Comparison of ENCODE assay signal across 8 cellular contexts in the genomic region with DNA sequence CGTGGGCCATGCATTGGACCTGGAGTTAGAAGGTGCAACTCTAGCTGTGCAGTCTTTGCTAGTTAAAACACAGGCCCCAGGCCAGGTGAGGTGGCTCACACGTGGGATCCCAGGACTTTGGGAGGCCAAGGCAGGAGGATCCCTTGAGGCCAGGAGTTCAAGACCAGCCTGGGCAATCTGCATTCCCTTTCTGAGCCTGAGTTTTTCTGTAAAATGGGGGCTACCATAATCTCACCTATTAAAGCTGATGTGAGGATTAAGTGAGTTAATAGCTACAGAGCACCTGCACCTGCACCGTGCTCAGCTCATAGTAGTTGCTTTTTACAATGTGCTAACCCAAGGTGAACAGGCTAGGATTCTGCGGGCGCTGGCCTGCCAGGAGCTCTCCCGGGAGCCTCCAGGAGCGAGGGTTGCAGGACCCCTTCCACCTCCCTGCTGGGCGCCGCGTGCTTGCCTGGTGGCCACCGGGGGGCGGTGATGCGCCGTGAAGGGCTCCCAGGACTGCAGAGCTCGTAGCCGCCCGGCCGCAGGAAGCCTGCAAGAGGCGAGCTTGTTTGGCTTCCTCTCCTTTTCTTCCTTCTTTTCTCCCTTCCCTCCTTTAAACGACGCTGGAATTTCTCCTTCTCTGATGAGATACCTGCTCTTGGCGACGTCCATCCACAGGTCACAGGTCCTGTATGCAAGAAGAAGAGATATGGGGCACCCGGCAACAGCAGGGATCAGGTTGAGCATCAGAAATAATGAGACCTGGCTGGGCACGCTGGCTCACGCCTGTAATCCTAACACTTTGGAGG. TPM values are rescaled to one million over a fixed set of nuclear protein-coding genes. Genes with fewer than 3 reads are reported as not detected.
DNase-seq lines count a peak whose midpoint lies in the region; ATAC-seq and TF ChIP-seq lines count a peak whose summit lies in the region.

No MANE protein-coding gene starts in this region.

- H3K27ac ChIP-seq in epithelial cell of prostate (peak overlapping the region; percentile 74), neuronal stem cell (replicated peaks; ENCODE audit: low read length) (no peak overlapping the region), testis (no peak overlapping the region)

- peak; percentile 33 for DNase-seq in NCI-H69 (lab: John Stamatoyannopoulos, UW)
- DNase-seq in activated CD8-positive, alpha-beta memory T cell treated with anti-CD3 and anti-CD28 coated beads, Interleukin-2, amount 10 ng/mL, durations not matched to agents 7 days and 5 days: peak; percentile 67
- peak; percentile 20 for DNase-seq in epithelial cell of prostate (ENCODE audit: low read depth, low spot score)
- DNase-seq in neuronal stem cell (ENCODE audit: low spot score): peak; percentile 58
- peak; percentile 81 for DNase-seq in testis
- DNase-seq in NCI-H2196 treated with DMSO at 0.1 percent for 48 hours (lab: John Stamatoyannopoulos, UW; ENCODE audit: unreplicated experiment): no peak

- TF ChIP-seq CTCF in GM12872 (IDR thresholded peaks at IDR 0.05; ENCODE audit: insufficient read depth, low read depth, low read length) (peak; percentile 42; the same call in 2 of the 3 replicates), testis (IDR thresholded peaks at IDR 0.05) (peak; percentile 49 to 67 (median 56))

- H3K4me1 ChIP-seq in neuronal stem cell (ENCODE audit: control insufficient read depth in 2 of 2, insufficient read depth in 1 of 2, low read depth in 1 of 2, low read length in 2 of 2) (peaks cover 2% of the 10 kb centered on the region in 2 donors), testis (no peaks in the 10 kb centered on the region)

- no peak overlapping the region for H3K4ac ChIP-seq in neuronal stem cell (ENCODE audit: low read length)

- peak overlapping the region; percentile 83 for H2AFZ ChIP-seq in neuronal stem cell (ENCODE audit: low read length)

- intact Hi-C loops in testis (cut with DNase I; ENCODE audit: low total_unique reads): loop anchor here (10.0 kb wide), 1 partner anchor 204 kb away; no protein-coding TSS in a partner anchor

- no peaks in the 10 kb centered on the region for H3K79me1 ChIP-seq in neuronal stem cell (ENCODE audit: low read depth, low read length)

- H2BK12ac ChIP-seq in neuronal stem cell (ENCODE audit: low read length): no peak overlapping the region

- no peak overlapping the region for H2BK5ac ChIP-seq in neuronal stem cell (ENCODE audit: low read length)

- H3K23ac ChIP-seq in neuronal stem cell (ENCODE audit: low read depth, low read length, poor library complexity): no peak overlapping the region

- H3K4me3 Mint-ChIP-seq in activated CD8-positive, alpha-beta memory T cell treated with anti-CD3 and anti-CD28 coated beads, Interleukin-2, amount 10 ng/mL, durations not matched to agents 7 days and 5 days: no peak overlapping the region

- no peak overlapping the region for H2BK15ac ChIP-seq in neuronal stem cell (ENCODE audit: low read length)

- H3K27me3 Mint-ChIP-seq in activated CD8-positive, alpha-beta memory T cell treated with anti-CD3 and anti-CD28 coated beads, Interleukin-2, amount 10 ng/mL, durations not matched to agents 7 days and 5 days: peaks cover 2% of the 10 kb centered on the region

- H3K27ac Mint-ChIP-seq in activated CD8-positive, alpha-beta memory T cell treated with anti-CD3 and anti-CD28 coated beads, Interleukin-2, amount 10 ng/mL, durations not matched to agents 7 days and 5 days: no peak overlapping the region

- H3K9me3 Mint-ChIP-seq in activated CD8-positive, alpha-beta memory T cell treated with anti-CD3 and anti-CD28 coated beads, Interleukin-2, amount 10 ng/mL, durations not matched to agents 7 days and 5 days (ENCODE audit: low read depth): peaks cover 5% of the 10 kb centered on the region

- no peak overlapping the region for H3K4me2 ChIP-seq in neuronal stem cell (ENCODE audit: insufficient read depth, low read length, poor library complexity, severe bottlenecking)

- H3K4me3 ChIP-seq in neuronal stem cell (ENCODE audit: low read length in 2 of 2) (no peak overlapping the region), testis (no peak overlapping the region)

- no peak overlapping the region for H4K8ac ChIP-seq in neuronal stem cell (ENCODE audit: low read depth, low read length)

- H3K36me3 ChIP-seq in neuronal stem cell (replicated peaks in 1 of 2; ENCODE audit: control insufficient read depth in 2 of 2, insufficient read depth in 2 of 2, low read length in 2 of 2): peaks cover 0 to 1% of the 10 kb centered on the region in 2 donors
- no peaks in the 10 kb centered on the region for H3K36me3 ChIP-seq in testis (ENCODE audit: low read depth, missing control alignments)

- no peak overlapping the region for H3K14ac ChIP-seq in neuronal stem cell (ENCODE audit: low read length)

- H3K4me1 Mint-ChIP-seq in activated CD8-positive, alpha-beta memory T cell treated with anti-CD3 and anti-CD28 coated beads, Interleukin-2, amount 10 ng/mL, durations not matched to agents 7 days and 5 days: peaks cover 2% of the 10 kb centered on the region

- no peak overlapping the region for H2AK5ac ChIP-seq in neuronal stem cell (ENCODE audit: low read depth, low read length)

- peak overlapping the region; percentile 52 for H3K18ac ChIP-seq in neuronal stem cell (ENCODE audit: low read length)

- peak; percentile 74 for ATAC-seq in activated CD8-positive, alpha-beta memory T cell treated with anti-CD3 and anti-CD28 coated beads, Interleukin-2, amount 10 ng/mL, durations not matched to agents 7 days and 5 days
- ATAC-seq in GM19455 (IDR thresholded peaks at IDR 0.05; ENCODE audit: unreplicated experiment): no peak

- WGBS in neuronal stem cell (ENCODE audit: extremely low coverage in 2 of 2, insufficient read length in 2 of 2, insufficient replicate concordance in 1 of 2), 2 donors: no CpG with 5 or more reads among the region's 26 CpGs
- WGBS in testis, 2 donors: 26 to 33% methylated on average over 23 to 24 of the region's 26 CpGs

- H3K36me3 Mint-ChIP-seq in activated CD8-positive, alpha-beta memory T cell treated with anti-CD3 and anti-CD28 coated beads, Interleukin-2, amount 10 ng/mL, durations not matched to agents 7 days and 5 days: peaks cover 9% of the 10 kb centered on the region

- H3K9me3 ChIP-seq in neuronal stem cell (replicated peaks in 1 of 2; ENCODE audit: control insufficient read depth in 2 of 2, insufficient read depth in 1 of 2, low read depth in 1 of 2, low read length in 2 of 2): peaks cover 0 to 2% of the 10 kb centered on the region in 2 donors
- no peaks in the 10 kb centered on the region for H3K9me3 ChIP-seq in testis

- no peak overlapping the region for H3K9ac ChIP-seq in neuronal stem cell (ENCODE audit: low read depth, low read length, poor library complexity)

- H3K27me3 ChIP-seq in neuronal stem cell (ENCODE audit: control insufficient read depth in 3 of 3, insufficient read depth in 3 of 3, low read depth in 1 of 3, low read length in 3 of 3): no peaks in the 10 kb centered on the region
- H3K27me3 ChIP-seq in testis: no peaks in the 10 kb centered on the region

- no peak overlapping the region for H4K91ac ChIP-seq in neuronal stem cell (ENCODE audit: low read depth, low read length, poor library complexity)

- H2BK120ac ChIP-seq in neuronal stem cell (ENCODE audit: low read depth, low read length): no peak overlapping the region

- TF ChIP-seq POLR2A in testis (IDR thresholded peaks at IDR 0.05): no peak

- CTCF ChIA-PET in activated CD8-positive, alpha-beta memory T cell treated with anti-CD3 and anti-CD28 coated beads, Interleukin-2, amount 10 ng/mL, durations not matched to agents 7 days and 5 days (lab: Charles Lee): interaction anchor here (0.6 to 3.3 kb wide), 26 partner anchors 9 to 1732 kb away, joined by 3 to 38 read pairs (median 4); a partner anchor contains a TSS

RNA-seq across cellular contexts. Expression of a gene that starts 51.3 kb away (rescaled TPM):
- total RNA-seq in activated CD8-positive, alpha-beta memory T cell treated with anti-CD3 and anti-CD28 coated beads, Interleukin-2, amount 10 ng/mL, durations not matched to agents 7 days and 5 days: 10 to 100 TPM; 28.8 to 32.1 TPM
- 58.9 TPM for polyA plus RNA-seq in neuronal stem cell (2013, experiment 1 of 2)
- polyA plus RNA-seq in neuronal stem cell (2013, experiment 2 of 2): 65.3 TPM
- total RNA-seq in testis: 10 to 100 TPM; 31.5 to 49.1 TPM
- polyA plus RNA-seq in testis (ENCODE audit: insufficient read depth, low read depth, low replicate concordance): 19.9 TPM

RNA-seq across cellular contexts. Expression of a gene that starts 54.7 kb away (rescaled TPM):
- total RNA-seq in activated CD8-positive, alpha-beta memory T cell treated with anti-CD3 and anti-CD28 coated beads, Interleukin-2, amount 10 ng/mL, durations not matched to agents 7 days and 5 days: under 1 TPM in 1 of 2 experiments, not detected in 1; 0.73 TPM
- 11.8 TPM for polyA plus RNA-seq in neuronal stem cell (2013, experiment 1 of 2)
- 10.5 TPM for polyA plus RNA-seq in neuronal stem cell (2013, experiment 2 of 2)
- total RNA-seq in testis: 1 to 10 TPM; 3.0 to 8.2 TPM
- polyA plus RNA-seq in testis (ENCODE audit: insufficient read depth, low read depth, low replicate concordance): 5.4 TPM
